In the genomic region with DNA sequence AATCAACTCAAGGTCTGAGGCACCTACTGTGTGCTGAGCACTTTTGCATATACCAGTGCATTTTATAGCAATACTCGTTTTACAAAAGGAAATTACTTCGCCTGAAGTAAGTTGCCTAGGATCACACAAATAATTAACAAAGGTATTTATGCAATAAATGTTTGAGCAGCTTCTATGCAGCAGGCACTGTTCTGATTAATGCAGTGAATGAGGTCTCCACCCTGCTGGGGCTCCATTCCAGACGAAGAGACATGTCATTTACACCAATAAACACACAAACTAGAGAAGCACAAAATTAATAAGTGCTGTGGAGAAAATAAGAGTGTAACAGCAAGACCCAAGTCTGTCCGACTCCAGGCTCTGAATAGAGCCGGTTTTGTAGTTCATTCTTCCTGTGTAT, we compare ENCODE assay signal across 11 cellular contexts. TPM values are rescaled to one million over a fixed set of nuclear protein-coding genes. Genes with fewer than 3 reads are reported as not detected.
DNase-seq lines count a peak whose midpoint lies in the region; ATAC-seq and TF ChIP-seq lines count a peak whose summit lies in the region.
"Had no signal": no experiment of that assay in that cellular context is flagged by ENCODE, and none has a peak within 500 bp of the region (broad histone marks: within the 10 kb centered on the region; RNA-seq: fewer than 3 reads in every experiment).

No MANE protein-coding gene starts in this region.

- WGBS in mesodermal cell (ENCODE audit: insufficient coverage in 2 of 2), 2 experiments: 100% methylated on average over 1 of the region's 5 CpGs; no CpG with 5 or more reads in 1 of the 2 experiments

- DNase-seq in A172 (ENCODE audit: low spot score) (peak; percentile 20), H7 (no peak), breast epithelium (ENCODE audit: low spot score in 2 of 2) (no peak), NCI-H774 (lab: John Stamatoyannopoulos, UW) (no peak), cortex of kidney (lab: John Stamatoyannopoulos, UW) (no peak), NCI-H187 treated with DMSO at 0.1 percent for 48 hours (lab: John Stamatoyannopoulos, UW) (no peak)
- DNase-seq: cerebellar nuclear complex, NCI-H69 had no signal

- intact Hi-C loops in breast epithelium (cut with DNase I; ENCODE audit: low total_unique reads): no loop called here

- H3K9me3 ChIP-seq in breast epithelium: no peaks in the 10 kb centered on the region
- no peaks in the 10 kb centered on the region for H3K9me3 ChIP-seq in mesodermal cell (ENCODE audit: control insufficient read depth, low read length)
- H3K9me3 ChIP-seq: left lung had no signal

- H3K27ac ChIP-seq in breast epithelium (no peak overlapping the region), mesodermal cell (ENCODE audit: low read depth, low read length, severe bottlenecking) (no peak overlapping the region)
- H3K27ac ChIP-seq: left lung had no signal

- H3K36me3 ChIP-seq in H7 (replicated peaks; ENCODE audit: control insufficient read depth, insufficient read depth, low read length) (no peaks in the 10 kb centered on the region), breast epithelium (no peaks in the 10 kb centered on the region), mesodermal cell (ENCODE audit: control insufficient read depth, insufficient read depth, low read length) (no peaks in the 10 kb centered on the region)
- H3K36me3 ChIP-seq: left lung had no signal

- no peak for ATAC-seq in HG03439 (IDR thresholded peaks at IDR 0.05; ENCODE audit: unreplicated experiment)

- H3K4me1 ChIP-seq in breast epithelium (peaks cover 0 to 2% of the 10 kb centered on the region in 2 donors), mesodermal cell (ENCODE audit: control insufficient read depth, insufficient read depth, low read length, poor library complexity, severe bottlenecking) (peaks cover 4% of the 10 kb centered on the region)

- H3K27me3 ChIP-seq in H7 (ENCODE audit: control insufficient read depth, insufficient read depth, low read length) (peaks cover 2% of the 10 kb centered on the region; the same call in 1 of the 2 replicates), breast epithelium (peaks cover 0 to 3% of the 10 kb centered on the region in 2 donors)

- no peak for TF ChIP-seq POLR2A in breast epithelium (IDR thresholded peaks at IDR 0.05)

- TF ChIP-seq CTCF in breast epithelium (IDR thresholded peaks at IDR 0.05): no peak

- peak overlapping the region; percentile 31; the same call in 1 of the 2 replicates for H3K4me3 ChIP-seq in H7 (ENCODE audit: insufficient read depth, low read depth, low read length)
- H3K4me3 ChIP-seq in breast epithelium: peak overlapping the region; percentile 24 to 61 (median 30)
- peak overlapping the region; percentile 28 for H3K4me3 ChIP-seq in mesodermal cell (ENCODE audit: extremely low read depth, insufficient read depth, low read length, poor library complexity, severe bottlenecking)

RNA-seq across cellular contexts. Expression of a gene that starts 17.5 kb away (rescaled TPM):
- total RNA-seq in A172 (2014; rRNA removed; shearing (Covaris generic)): not detected in 2 replicates
- not detected in 2 replicates for total RNA-seq in H7 (2014; rRNA removed; shearing (Covaris generic))
- 1 to 10 TPM; 1.0 to 2.6 (median 1.9) TPM for total RNA-seq in breast epithelium
- polyA plus RNA-seq in mesodermal cell (2013, experiment 1 of 2): 0.48 TPM
- polyA plus RNA-seq in mesodermal cell (2013, experiment 2 of 2): 1.1 TPM
